Comparison of ENCODE assay signal across 8 cellular contexts in the genomic region with DNA sequence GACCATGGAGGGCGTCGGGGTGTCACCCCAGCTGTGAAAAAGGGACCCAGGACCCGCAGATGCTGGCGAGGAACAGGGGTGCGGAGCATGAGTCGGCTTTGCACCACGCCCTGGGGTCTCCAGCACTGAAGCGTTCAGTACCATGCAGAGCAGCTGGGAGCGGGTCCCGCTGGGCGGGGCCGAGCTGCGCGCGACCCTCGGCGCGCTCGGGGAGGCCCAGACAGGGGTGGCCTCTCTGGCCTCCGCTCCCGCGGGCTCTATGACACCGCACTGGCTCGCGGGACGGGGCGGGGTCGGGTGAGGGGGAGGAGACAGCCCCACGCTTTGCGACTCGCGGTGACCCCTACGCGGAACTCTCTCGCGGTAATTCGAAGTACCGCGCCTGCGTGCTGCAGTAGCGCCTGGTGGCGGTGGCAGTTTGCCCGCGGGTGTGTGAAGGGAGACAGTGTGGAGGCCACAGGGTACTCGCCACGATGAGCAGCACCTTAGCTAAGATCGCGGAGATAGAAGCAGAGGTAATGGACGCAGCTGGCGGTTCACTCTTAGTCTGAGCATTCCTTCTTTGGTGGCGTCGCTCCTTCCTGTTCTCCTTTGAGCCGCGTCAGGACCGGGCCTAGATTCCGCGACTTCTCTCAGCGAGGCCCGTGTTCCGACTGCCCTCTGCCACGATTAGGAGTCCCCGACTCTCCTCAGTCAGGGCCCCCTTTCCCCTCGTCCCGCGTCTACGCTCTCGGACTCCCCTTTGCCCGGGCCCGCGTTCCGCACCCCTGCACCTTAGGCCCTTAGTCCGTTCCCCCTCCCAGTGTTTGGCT. TPM values are rescaled to one million over a fixed set of nuclear protein-coding genes. Genes with fewer than 3 reads are reported as not detected.
DNase-seq lines count a peak whose midpoint lies in the region; ATAC-seq and TF ChIP-seq lines count a peak whose summit lies in the region.

DRG1 (plus strand) TSS at position 394 of the 812 bp plus-strand sequence; CDS start at position 474, 80 bp downstream.

- no peaks in the 10 kb centered on the region for H3K9me3 Mint-ChIP-seq in chondrocyte (ENCODE audit: low read depth)

- TF ChIP-seq POLR2A in GM19099 (IDR thresholded peaks at IDR 0.05; ENCODE audit: extremely low read depth, insufficient read length, low read depth), result peak; percentile 98

- peak; percentile 96 for ATAC-seq in HG03432 (IDR thresholded peaks at IDR 0.05; ENCODE audit: unreplicated experiment)

- DNase-seq in AML-193 (lab: John Stamatoyannopoulos, UW) (peak; percentile 87), NCI-H510A (lab: John Stamatoyannopoulos, UW) (peak; percentile 83), chondrocyte (ENCODE audit: low spot score) (peak; percentile 98), kidney glomerular epithelial cell (lab: John Stamatoyannopoulos, UW) (peak; percentile 87)
- DNase-seq in activated CD4-positive, alpha-beta T cell treated with anti-CD3 and anti-CD28 coated beads for 24 hours (ENCODE audit: low read depth in 2 of 2), result peak; percentile 97
- peak; percentile 89 to 96 for DNase-seq in stimulated activated CD4-positive, alpha-beta T cell treated with anti-CD3 and anti-CD28 coated beads, Interleukin-1b, Interleukin-23, amount 100 ng/mL, for 1 hour (ENCODE audit: low read depth in 2 of 2)

- H3K27me3 Mint-ChIP-seq in chondrocyte (ENCODE audit: low read depth), result no peaks in the 10 kb centered on the region

- H3K36me3 Mint-ChIP-seq in chondrocyte (ENCODE audit: low read depth), result peaks cover 10% of the 10 kb centered on the region

- H3K27ac Mint-ChIP-seq in chondrocyte (ENCODE audit: unreplicated experiment), result peak within 1 kb of the TSS; percentile 100

- H3K4me1 Mint-ChIP-seq in chondrocyte (ENCODE audit: low read depth), result peaks cover 18% of the 10 kb centered on the region

- peak within 1 kb of the TSS; percentile 100 for H3K4me3 Mint-ChIP-seq in chondrocyte (ENCODE audit: unreplicated experiment)

- no peak for TF ChIP-seq CTCF in chondrocyte (IDR thresholded peaks at IDR 0.05)

RNA-seq across cellular contexts. Expression of gene DRG1, which starts in this region (rescaled TPM):
- total RNA-seq in chondrocyte, result 44.2 to 56.2 TPM (median 49.2 TPM) in 3 replicates

Comparison
In these comparisons a context has a peak if more than half of its experiments do, and no peak if none do; other contexts are left out.
1. Peak in every context shown above with its lines: DNase-seq and ATAC-seq.